Comparison of ENCODE assay signal across 12 cellular contexts in genomic region chr2:128469203-128469602, GRCh38.
DNase-seq lines count a peak whose midpoint lies in the region; ATAC-seq and TF ChIP-seq lines count a peak whose summit lies in the region.
"Had no signal": no experiment of that assay in that cellular context is flagged by ENCODE, and none has a peak within 500 bp of the region (broad histone marks: within the 10 kb centered on the region; RNA-seq: fewer than 3 reads in every experiment).

No MANE protein-coding gene starts in this region.

- no peak overlapping the region for H3K27ac Mint-ChIP-seq in activated CD8-positive, alpha-beta T cell treated with anti-CD3 and anti-CD28 coated beads for 36 hours
- H3K27ac Mint-ChIP-seq in activated CD8-positive, alpha-beta T cell treated with anti-CD3 and anti-CD28 coated beads, Interleukin-2, amount 10 ng/mL, durations not matched to agents 7 days and 5 days = no peak overlapping the region
- H3K27ac Mint-ChIP-seq: activated CD4-positive, alpha-beta T cell treated with anti-CD3 and anti-CD28 coated beads, Interleukin-2, amount 10 ng/mL, durations not matched to agents 24 days and 14 days; CD4-positive, CD25-positive, alpha-beta regulatory T cell; naive thymus-derived CD4-positive, alpha-beta T cell had no signal

- peaks cover 7% of the 10 kb centered on the region for H3K27me3 Mint-ChIP-seq in activated CD8-positive, alpha-beta T cell treated with anti-CD3 and anti-CD28 coated beads for 36 hours
- peaks cover 2% of the 10 kb centered on the region for H3K27me3 Mint-ChIP-seq in activated CD8-positive, alpha-beta T cell treated with anti-CD3 and anti-CD28 coated beads, Interleukin-2, amount 10 ng/mL, durations not matched to agents 7 days and 5 days (ENCODE audit: low read depth)
- H3K27me3 Mint-ChIP-seq: CD4-positive, CD25-positive, alpha-beta regulatory T cell had no signal

- no peak for ATAC-seq in activated CD8-positive, alpha-beta T cell treated with anti-CD3 and anti-CD28 coated beads for 36 hours
- ATAC-seq in activated CD8-positive, alpha-beta T cell treated with anti-CD3 and anti-CD28 coated beads, Interleukin-2, amount 10 ng/mL, durations not matched to agents 7 days and 5 days = no peak
- no peak for ATAC-seq in GM19397 (IDR thresholded peaks at IDR 0.05; ENCODE audit: unreplicated experiment)
- no peak for ATAC-seq in HG02759 (IDR thresholded peaks at IDR 0.05; ENCODE audit: unreplicated experiment)
- ATAC-seq in HG03108 (IDR thresholded peaks at IDR 0.05; ENCODE audit: unreplicated experiment) = no peak
- ATAC-seq: naive thymus-derived CD4-positive, alpha-beta T cell had no signal

- H3K4me1 Mint-ChIP-seq in activated CD8-positive, alpha-beta T cell treated with anti-CD3 and anti-CD28 coated beads for 36 hours (ENCODE audit: low read depth) = peaks cover 9% of the 10 kb centered on the region
- peaks cover 14% of the 10 kb centered on the region for H3K4me1 Mint-ChIP-seq in activated CD8-positive, alpha-beta T cell treated with anti-CD3 and anti-CD28 coated beads, Interleukin-2, amount 10 ng/mL, durations not matched to agents 7 days and 5 days (ENCODE audit: low read depth)

- CTCF ChIA-PET in activated CD8-positive, alpha-beta T cell treated with anti-CD3 and anti-CD28 coated beads for 36 hours (lab: Charles Lee) = interaction anchor here (1.3 to 1.7 kb wide), 2 partner anchors 9 to 11 kb away, joined by 4 to 8 read pairs; no protein-coding TSS in a partner anchor
- CTCF ChIA-PET in activated CD8-positive, alpha-beta T cell treated with anti-CD3 and anti-CD28 coated beads, Interleukin-2, amount 10 ng/mL, durations not matched to agents 7 days and 5 days (lab: Charles Lee) = no interaction called here

- intact Hi-C loops in activated CD8-positive, alpha-beta T cell treated with anti-CD3 and anti-CD28 coated beads for 36 hours (cut with micrococcal nuclease) = no loop called here
- intact Hi-C loops in esophagus muscularis mucosa (cut with DNase I) (loop anchor here (10.0 kb wide), 1 partner anchor 144 kb away; no protein-coding TSS in a partner anchor), testis (cut with DNase I; ENCODE audit: low total_unique reads) (no loop called here)

- TF ChIP-seq CTCF in activated CD8-positive, alpha-beta T cell treated with anti-CD3 and anti-CD28 coated beads for 36 hours (IDR thresholded peaks at IDR 0.05) = peak; percentile 34
- peak; percentile 64 for TF ChIP-seq CTCF in NB4 (IDR thresholded peaks at IDR 0.05; ENCODE audit: low read depth, low read length)
- peak in 1 of 3 experiments; percentile 14 for TF ChIP-seq CTCF in esophagus muscularis mucosa (IDR thresholded peaks at IDR 0.05)
- peak; percentile 43 to 63 (median 55) for TF ChIP-seq CTCF in testis (IDR thresholded peaks at IDR 0.05)

- DNase-seq in activated CD8-positive, alpha-beta T cell treated with anti-CD3 and anti-CD28 coated beads for 36 hours = peak; percentile 12
- DNase-seq in activated CD8-positive, alpha-beta T cell treated with anti-CD3 and anti-CD28 coated beads, Interleukin-2, amount 10 ng/mL, durations not matched to agents 7 days and 5 days = no peak
- DNase-seq in NB4 (ENCODE audit: low read depth) (peak; percentile 64), esophagus muscularis mucosa (ENCODE audit: extremely low spot score) (peak; percentile 14), testis (peak; percentile 52)
- DNase-seq: activated CD4-positive, alpha-beta T cell treated with anti-CD3 and anti-CD28 coated beads, Interleukin-2, amount 10 ng/mL, durations not matched to agents 24 days and 14 days; aorta; CD4-positive, CD25-positive, alpha-beta regulatory T cell had no signal

- peaks cover 16% of the 10 kb centered on the region for H3K36me3 Mint-ChIP-seq in activated CD8-positive, alpha-beta T cell treated with anti-CD3 and anti-CD28 coated beads for 36 hours (ENCODE audit: low read depth)
- H3K36me3 Mint-ChIP-seq in activated CD8-positive, alpha-beta T cell treated with anti-CD3 and anti-CD28 coated beads, Interleukin-2, amount 10 ng/mL, durations not matched to agents 7 days and 5 days (ENCODE audit: low read depth) = peaks cover 10% of the 10 kb centered on the region
- H3K36me3 Mint-ChIP-seq: CD4-positive, CD25-positive, alpha-beta regulatory T cell had no signal

- no peak overlapping the region for H3K4me3 ChIP-seq in NB4 (ENCODE audit: low read depth, low read length)
- H3K4me3 ChIP-seq in esophagus muscularis mucosa = no peak overlapping the region
- no peak overlapping the region for H3K4me3 ChIP-seq in testis

- POLR2A ChIA-PET in activated CD8-positive, alpha-beta T cell treated with anti-CD3 and anti-CD28 coated beads for 36 hours (lab: Charles Lee) = no interaction called here
- POLR2A ChIA-PET in activated CD8-positive, alpha-beta T cell treated with anti-CD3 and anti-CD28 coated beads, Interleukin-2, amount 10 ng/mL, durations not matched to agents 7 days and 5 days (lab: Charles Lee) = no interaction called here

- TF ChIP-seq EP300 in esophagus muscularis mucosa (IDR thresholded peaks at IDR 0.05) = no peak

- H3K27me3 ChIP-seq in esophagus muscularis mucosa (no peaks in the 10 kb centered on the region), testis (no peaks in the 10 kb centered on the region)

- TF ChIP-seq POLR2A in NB4 (IDR thresholded peaks at IDR 0.05; ENCODE audit: extremely low read depth, insufficient read length) (no peak), esophagus muscularis mucosa (IDR thresholded peaks at IDR 0.05; ENCODE audit: low read depth) (no peak), testis (IDR thresholded peaks at IDR 0.05) (no peak)

- H3K36me3 ChIP-seq in esophagus muscularis mucosa = no peaks in the 10 kb centered on the region
- H3K36me3 ChIP-seq in testis (ENCODE audit: low read depth, missing control alignments) = no peaks in the 10 kb centered on the region

- 100% methylated on average over 1 of the region's 1 CpG for WGBS in esophagus muscularis mucosa
- WGBS in testis, 2 donors = 93 to 100% methylated on average over 1 of the region's 1 CpG

- peaks cover 31% of the 10 kb centered on the region for H3K9me3 Mint-ChIP-seq in activated CD8-positive, alpha-beta T cell treated with anti-CD3 and anti-CD28 coated beads for 36 hours
- peaks cover 5% of the 10 kb centered on the region for H3K9me3 Mint-ChIP-seq in activated CD8-positive, alpha-beta T cell treated with anti-CD3 and anti-CD28 coated beads, Interleukin-2, amount 10 ng/mL, durations not matched to agents 7 days and 5 days (ENCODE audit: insufficient read depth)

- H3K4me1 ChIP-seq in esophagus muscularis mucosa (peaks cover 21 to 29% (median 23%) of the 10 kb centered on the region in 4 donors), testis (peaks cover 18% of the 10 kb centered on the region)

- H3K27ac ChIP-seq in esophagus muscularis mucosa (replicated peaks in 1 of 4) (no peak overlapping the region), testis (no peak overlapping the region)

- H3K9me3 ChIP-seq in esophagus muscularis mucosa = peaks cover 0 to 30% (median 19%) of the 10 kb centered on the region in 4 donors
- H3K9me3 ChIP-seq in testis = no peaks in the 10 kb centered on the region

- no peak overlapping the region for H3K4me3 Mint-ChIP-seq in activated CD8-positive, alpha-beta T cell treated with anti-CD3 and anti-CD28 coated beads for 36 hours
- H3K4me3 Mint-ChIP-seq in activated CD8-positive, alpha-beta T cell treated with anti-CD3 and anti-CD28 coated beads, Interleukin-2, amount 10 ng/mL, durations not matched to agents 7 days and 5 days = no peak overlapping the region
- H3K4me3 Mint-ChIP-seq: activated CD4-positive, alpha-beta T cell treated with anti-CD3 and anti-CD28 coated beads, Interleukin-2, amount 10 ng/mL, durations not matched to agents 24 days and 14 days; CD4-positive, CD25-positive, alpha-beta regulatory T cell; naive thymus-derived CD4-positive, alpha-beta T cell had no signal
